1 cellular context compared by ENCODE assay signal in genomic region chr4:176320340-176320975, GRCh38.
TF ChIP-seq lines count a peak whose summit lies in the region.

No MANE protein-coding gene starts in this region.

TF ChIP-seq in HepG2, 621 proteins besides CTCF, POLR2A, EP300 and RAD21 (continued from another document and continues in another):
- no peak for TF ChIP-seq ZNF280B (CRISPR knock-in tag; IDR thresholded peaks at IDR 0.05; ENCODE audit: borderline replicate concordance)
- TF ChIP-seq ZNF672 (CRISPR knock-in tag; IDR thresholded peaks at IDR 0.05): no peak
- TF ChIP-seq TFE3 (CRISPR knock-in tag; IDR thresholded peaks at IDR 0.05): no peak
- TF ChIP-seq KDM1A (CRISPR knock-in tag; IDR thresholded peaks at IDR 0.05): no peak
- TF ChIP-seq POGZ (CRISPR knock-in tag; IDR thresholded peaks at IDR 0.05): no peak
- TF ChIP-seq PATZ1 (CRISPR knock-in tag; IDR thresholded peaks at IDR 0.05): no peak
- no peak for TF ChIP-seq ADNP (CRISPR knock-in tag; IDR thresholded peaks at IDR 0.05)
- TF ChIP-seq MIXL1 (CRISPR knock-in tag; IDR thresholded peaks at IDR 0.05): no peak
- TF ChIP-seq EEA1 (CRISPR knock-in tag; IDR thresholded peaks at IDR 0.05; ENCODE audit: borderline replicate concordance): no peak
- no peak for TF ChIP-seq EHMT2 (IDR thresholded peaks at IDR 0.05; ENCODE audit: borderline replicate concordance, low read depth, low read length)
- TF ChIP-seq DNMT3B (CRISPR knock-in tag; conservative IDR thresholded peaks at IDR 0.05): no peak
- TF ChIP-seq ATF2 (CRISPR knock-in tag; IDR thresholded peaks at IDR 0.05): no peak
- no peak for TF ChIP-seq SMARCE1 (IDR thresholded peaks at IDR 0.05; ENCODE audit: borderline replicate concordance)
- TF ChIP-seq ZNF337 (CRISPR knock-in tag; IDR thresholded peaks at IDR 0.05; ENCODE audit: borderline replicate concordance, low read depth): no peak
- TF ChIP-seq SSRP1 (CRISPR knock-in tag; IDR thresholded peaks at IDR 0.05): no peak
- TF ChIP-seq ZFP36L1 (CRISPR knock-in tag; IDR thresholded peaks at IDR 0.05): no peak
- no peak for TF ChIP-seq RFX1 (IDR thresholded peaks at IDR 0.05)
- TF ChIP-seq STAG1 (CRISPR knock-in tag; IDR thresholded peaks at IDR 0.05): no peak
- no peak for TF ChIP-seq ZNF20 (CRISPR knock-in tag; IDR thresholded peaks at IDR 0.05)
- no peak for TF ChIP-seq ZNF780A (CRISPR knock-in tag; IDR thresholded peaks at IDR 0.05)
- no peak for TF ChIP-seq GRHL1 (CRISPR knock-in tag; conservative IDR thresholded peaks at IDR 0.05)
- no peak for TF ChIP-seq ZFP82 (CRISPR knock-in tag; IDR thresholded peaks at IDR 0.05; ENCODE audit: borderline replicate concordance)
- TF ChIP-seq XBP1 (CRISPR knock-in tag; IDR thresholded peaks at IDR 0.05): peak; percentile 90
- TF ChIP-seq TEAD3 (CRISPR knock-in tag; optimal IDR thresholded peaks at IDR 0.05; ENCODE audit: borderline replicate concordance): no peak
- TF ChIP-seq ZNF569 (CRISPR knock-in tag; IDR thresholded peaks at IDR 0.05; ENCODE audit: borderline replicate concordance): no peak
- TF ChIP-seq ZNF782 (CRISPR knock-in tag; IDR thresholded peaks at IDR 0.05; ENCODE audit: borderline replicate concordance): peak; percentile 61; the same call in 1 of the 2 replicates
- peak; percentile 75; the same call in 1 of the 2 replicates for TF ChIP-seq CREBL2 (CRISPR knock-in tag; IDR thresholded peaks at IDR 0.05; ENCODE audit: borderline replicate concordance)
- no peak for TF ChIP-seq ZNF619 (CRISPR knock-in tag; IDR thresholded peaks at IDR 0.05)
- TF ChIP-seq ZNF282 (IDR thresholded peaks at IDR 0.05; ENCODE audit: partially characterized antibody): no peak
- no peak for TF ChIP-seq MLLT10 (CRISPR knock-in tag; IDR thresholded peaks at IDR 0.05)
- peak; percentile 61; the same call in 1 of the 2 replicates for TF ChIP-seq ZNF547 (CRISPR knock-in tag; IDR thresholded peaks at IDR 0.05)
- TF ChIP-seq HHEX (CRISPR knock-in tag; IDR thresholded peaks at IDR 0.05): no peak
- TF ChIP-seq ZNF124 (CRISPR knock-in tag; IDR thresholded peaks at IDR 0.05): no peak
- no peak for TF ChIP-seq NCOR1 (IDR thresholded peaks at IDR 0.05; ENCODE audit: borderline replicate concordance, low read length)
- no peak for TF ChIP-seq CERS6 (CRISPR knock-in tag; IDR thresholded peaks at IDR 0.05)
- TF ChIP-seq ATF7 (IDR thresholded peaks at IDR 0.05): no peak
- TF ChIP-seq ATF7 (CRISPR knock-in tag; IDR thresholded peaks at IDR 0.05): no peak
- TF ChIP-seq ZNF431 (CRISPR knock-in tag; IDR thresholded peaks at IDR 0.05; ENCODE audit: borderline replicate concordance, low read depth): no peak; the same call in 1 of the 2 replicates
- no peak for TF ChIP-seq ZNF503 (CRISPR knock-in tag; IDR thresholded peaks at IDR 0.05)
- TF ChIP-seq BRF2 (CRISPR knock-in tag; IDR thresholded peaks at IDR 0.05): no peak
- no peak for TF ChIP-seq GMEB1 (CRISPR knock-in tag; IDR thresholded peaks at IDR 0.05; ENCODE audit: borderline replicate concordance)
- no peak for TF ChIP-seq ZNF839 (CRISPR knock-in tag; IDR thresholded peaks at IDR 0.05; ENCODE audit: borderline replicate concordance)
- no peak for TF ChIP-seq LRRFIP1 (CRISPR knock-in tag; conservative IDR thresholded peaks at IDR 0.05)
